ENCODE assay signal across 16 cellular contexts in the genomic region with DNA sequence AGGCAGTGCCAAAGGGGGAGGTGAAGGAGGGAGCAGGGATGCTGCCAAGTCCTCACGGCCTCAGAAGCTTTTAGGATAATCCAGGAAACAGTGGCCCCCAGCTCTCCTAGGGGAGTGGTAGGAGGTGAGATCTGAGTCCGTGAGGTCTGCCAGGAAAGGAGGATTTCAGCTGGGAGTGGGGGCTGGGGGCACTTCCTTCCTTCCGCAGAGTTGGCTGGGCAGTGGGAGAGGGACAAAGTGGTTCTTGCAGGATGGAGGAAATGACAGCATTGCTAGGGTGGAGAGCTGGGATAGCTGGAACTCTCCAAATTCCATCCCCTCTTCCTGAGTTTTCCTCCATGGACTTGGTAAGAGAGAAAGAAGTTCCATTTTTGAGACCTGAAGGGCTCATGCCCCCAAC. TPM values are rescaled to one million over a fixed set of nuclear protein-coding genes. Genes with fewer than 3 reads are reported as not detected.
DNase-seq lines count a peak whose midpoint lies in the region; TF ChIP-seq lines count a peak whose summit lies in the region.
"Had no signal": no experiment of that assay in that cellular context is flagged by ENCODE, and none has a peak within 500 bp of the region (broad histone marks: within the 10 kb centered on the region; RNA-seq: fewer than 3 reads in every experiment).

No MANE protein-coding gene starts in this region.

- no peak overlapping the region for H3K9ac ChIP-seq in GM23248
- H3K9ac ChIP-seq: KMS-11 had no signal

- H3K27me3 ChIP-seq in GM23248 (replicated peaks; ENCODE audit: insufficient read depth) (peaks cover 39% of the 10 kb centered on the region), osteoblast (ENCODE audit: insufficient read depth, low read length) (peaks cover 56% of the 10 kb centered on the region), hepatocyte (peaks cover 53% of the 10 kb centered on the region)

- no peak for DNase-seq in GM23248
- peak; percentile 39 for DNase-seq in UCSD-AML1 (lab: John Stamatoyannopoulos, UW; ENCODE audit: unreplicated experiment)
- peak; percentile 41 for DNase-seq in fibroblast of pulmonary artery (ENCODE audit: low read depth)
- DNase-seq in osteoblast (ENCODE audit: insufficient read length, low spot score, missing footprints) = peak; percentile 62
- no peak for DNase-seq in SK-N-DZ (ENCODE audit: low spot score)
- no peak for DNase-seq in mucosa of gallbladder (ENCODE audit: low spot score)
- no peak for DNase-seq in hepatocyte (ENCODE audit: low spot score)
- DNase-seq: ACHN; C1 segment of cervical spinal cord; CD8-positive, alpha-beta memory T cell; DMS53; MV-4-11; NCI-H187; NCI-H526 had no signal

- no peaks in the 10 kb centered on the region for H3K9me2 ChIP-seq in GM23248 (ENCODE audit: insufficient read depth)
- H3K9me2 ChIP-seq in hepatocyte (replicated peaks; ENCODE audit: insufficient read depth) = no peaks in the 10 kb centered on the region

- peaks cover 4% of the 10 kb centered on the region; the same call in 1 of the 2 replicates for H3K4me1 ChIP-seq in GM23248 (ENCODE audit: insufficient read depth)
- H3K4me1 ChIP-seq in osteoblast (ENCODE audit: insufficient read depth, low read length) = peaks cover 7% of the 10 kb centered on the region
- H3K4me1 ChIP-seq in hepatocyte (ENCODE audit: insufficient read depth) = peaks cover 5% of the 10 kb centered on the region

- no peak for TF ChIP-seq CTCF in fibroblast of pulmonary artery (IDR thresholded peaks at IDR 0.05; ENCODE audit: low read length, missing control alignments)
- TF ChIP-seq CTCF in osteoblast (IDR thresholded peaks at IDR 0.05; ENCODE audit: extremely low read depth, low read depth, low read length) = no peak
- no peak for TF ChIP-seq CTCF in hepatocyte (IDR thresholded peaks at IDR 0.05; ENCODE audit: poor library complexity)

- H3F3A ChIP-seq in GM23248 (ENCODE audit: insufficient read depth) = no peaks in the 10 kb centered on the region

- H3K79me2 ChIP-seq in GM23248 (ENCODE audit: insufficient read depth) (no peaks in the 10 kb centered on the region), osteoblast (ENCODE audit: insufficient read depth, low read length) (no peaks in the 10 kb centered on the region), hepatocyte (no peaks in the 10 kb centered on the region)

- H4K20me1 ChIP-seq in GM23248 (ENCODE audit: insufficient read depth) = no peaks in the 10 kb centered on the region
- H4K20me1 ChIP-seq in osteoblast (ENCODE audit: insufficient read depth, low read length) = no peaks in the 10 kb centered on the region
- H4K20me1 ChIP-seq in hepatocyte (ENCODE audit: insufficient read depth, poor library complexity, severe bottlenecking) = no peaks in the 10 kb centered on the region

- H3K27ac ChIP-seq in GM23248 (no peak overlapping the region), osteoblast (ENCODE audit: low read depth, low read length) (no peak overlapping the region), hepatocyte (no peak overlapping the region)
- H3K27ac ChIP-seq: KMS-11, SK-N-MC had no signal

- in situ Hi-C loops in GM23248 (cut with MboI) = no loop called here

- no peaks in the 10 kb centered on the region for H3K36me3 ChIP-seq in GM23248 (ENCODE audit: low read depth)
- no peaks in the 10 kb centered on the region for H3K36me3 ChIP-seq in osteoblast (ENCODE audit: insufficient read depth, low read length)
- no peaks in the 10 kb centered on the region for H3K36me3 ChIP-seq in hepatocyte (replicated peaks; ENCODE audit: insufficient read depth, low read depth)

- 27 to 33% methylated on average over 3 of the region's 3 CpGs for WGBS in GM23248 (ENCODE audit: low coverage in 1 of 2, low lambda C conversion rate in 2 of 2, missing lambda C conversion rate in 2 of 2), 2 experiments
- WGBS in hepatocyte (ENCODE audit: low lambda C conversion rate, missing lambda C conversion rate) = 37% methylated on average over 3 of the region's 3 CpGs

- H3K9me3 ChIP-seq in GM23248 (ENCODE audit: low read depth) (no peaks in the 10 kb centered on the region), osteoblast (ENCODE audit: low read depth, low read length) (no peaks in the 10 kb centered on the region), hepatocyte (ENCODE audit: low read depth) (no peaks in the 10 kb centered on the region)

- H3K4me2 ChIP-seq in GM23248 (ENCODE audit: unreplicated experiment) = no peak overlapping the region
- no peak overlapping the region for H3K4me2 ChIP-seq in osteoblast (ENCODE audit: insufficient read depth, low read length)
- H3K4me2 ChIP-seq in hepatocyte = no peak overlapping the region
- H3K4me2 ChIP-seq: KMS-11 had no signal

- H3K4me3 ChIP-seq in GM23248 (no peak overlapping the region), fibroblast of pulmonary artery (replicated peaks; ENCODE audit: low read depth, low read length) (no peak overlapping the region), osteoblast (ENCODE audit: insufficient read depth, low read length) (no peak overlapping the region), hepatocyte (no peak overlapping the region)
- H3K4me3 ChIP-seq: SK-N-MC had no signal

- H2AFZ ChIP-seq in GM23248 = peak overlapping the region; percentile 24; the same call in 1 of the 2 replicates
- H2AFZ ChIP-seq in osteoblast (ENCODE audit: low read length) = no peak overlapping the region
- H2AFZ ChIP-seq in hepatocyte = no peak overlapping the region

RNA-seq across cellular contexts. Expression of gene SP6, which starts 4.8 kb away (rescaled TPM):
- total RNA-seq in GM23248 (2014; rRNA removed; shearing (Covaris generic)) = not detected in 2 replicates
- polyA plus RNA-seq in GM23248 (2016; fragmentation: Nextera tagmentation; extraction: Ambion mirVana) (not detected in 2 replicates), hepatocyte (1.3 and 1.7 TPM in 2 replicates)
- total RNA-seq in osteoblast (under 0.01 TPM in 2 replicates), mucosa of gallbladder (0.14 TPM), hepatocyte (0.80 and 1.3 TPM in 2 replicates)
- polyA plus RNA-seq in SK-N-DZ (2014; cell fraction: cytosol; rRNA removed) = 0.03 TPM in 1 of 2 replicates, not detected in the other
- 0.25 TPM in 1 of 2 replicates, not detected in the other for polyA plus RNA-seq in SK-N-DZ (2014; cell fraction: nucleus; rRNA removed)

RNA-seq across cellular contexts. Expression of gene SCRN2, which starts 14.7 kb away (rescaled TPM):
- total RNA-seq in GM23248 (2014; rRNA removed; shearing (Covaris generic)) = 36.3 and 41.2 TPM in 2 replicates
- polyA plus RNA-seq in GM23248 (2016; fragmentation: Nextera tagmentation; extraction: Ambion mirVana) = 38.6 and 39.5 TPM in 2 replicates
- 41.0 and 42.7 TPM in 2 replicates for total RNA-seq in osteoblast
- polyA plus RNA-seq in SK-N-DZ (2014; cell fraction: cytosol; rRNA removed) = 49.6 and 54.0 TPM in 2 replicates
- 255 and 271 TPM in 2 replicates for polyA plus RNA-seq in SK-N-DZ (2014; cell fraction: nucleus; rRNA removed)
- 35.4 TPM for total RNA-seq in mucosa of gallbladder
- 20.4 and 35.3 TPM in 2 replicates for total RNA-seq in hepatocyte
- polyA plus RNA-seq in hepatocyte = 59.8 and 79.0 TPM in 2 replicates

RNA-seq across cellular contexts. Expression of gene LRRC46, which starts 24.3 kb away (rescaled TPM):
- total RNA-seq in GM23248 (2014; rRNA removed; shearing (Covaris generic)) = not detected in 2 replicates
- 0.82 and 0.95 TPM in 2 replicates for polyA plus RNA-seq in GM23248 (2016; fragmentation: Nextera tagmentation; extraction: Ambion mirVana)
- not detected in 2 replicates for total RNA-seq in osteoblast
- polyA plus RNA-seq in SK-N-DZ (2014; cell fraction: cytosol; rRNA removed) = 0.34 TPM in 1 of 2 replicates, not detected in the other
- 0.79 and 1.8 TPM in 2 replicates for polyA plus RNA-seq in SK-N-DZ (2014; cell fraction: nucleus; rRNA removed)
- 1.1 TPM for total RNA-seq in mucosa of gallbladder
- not detected in 2 replicates for total RNA-seq in hepatocyte
- polyA plus RNA-seq in hepatocyte = 0.78 and 0.83 TPM in 2 replicates

RNA-seq across cellular contexts. Expression of gene MRPL10, which starts 24.4 kb away (rescaled TPM):
- 24.8 and 37.3 TPM in 2 replicates for total RNA-seq in GM23248 (2014; rRNA removed; shearing (Covaris generic))
- polyA plus RNA-seq in GM23248 (2016; fragmentation: Nextera tagmentation; extraction: Ambion mirVana) (30.6 and 35.1 TPM in 2 replicates), hepatocyte (33.7 and 34.7 TPM in 2 replicates)
- total RNA-seq in osteoblast (32.7 and 35.8 TPM in 2 replicates), mucosa of gallbladder (38.9 TPM), hepatocyte (30.7 and 38.2 TPM in 2 replicates)
- 105 and 111 TPM in 2 replicates for polyA plus RNA-seq in SK-N-DZ (2014; cell fraction: cytosol; rRNA removed)
- 41.8 and 54.8 TPM in 2 replicates for polyA plus RNA-seq in SK-N-DZ (2014; cell fraction: nucleus; rRNA removed)

RNA-seq across cellular contexts. Expression of gene OSBPL7, which starts 34.1 kb away (rescaled TPM):
- total RNA-seq in GM23248 (2014; rRNA removed; shearing (Covaris generic)) = 2.5 and 5.0 TPM in 2 replicates
- polyA plus RNA-seq in GM23248 (2016; fragmentation: Nextera tagmentation; extraction: Ambion mirVana) (1.4 and 2.0 TPM in 2 replicates), hepatocyte (9.3 and 9.8 TPM in 2 replicates)
- total RNA-seq in osteoblast (8.0 and 8.3 TPM in 2 replicates), mucosa of gallbladder (39.3 TPM), hepatocyte (3.9 and 6.2 TPM in 2 replicates)
- 6.6 and 9.5 TPM in 2 replicates for polyA plus RNA-seq in SK-N-DZ (2014; cell fraction: cytosol; rRNA removed)
- polyA plus RNA-seq in SK-N-DZ (2014; cell fraction: nucleus; rRNA removed) = 80.3 and 121 TPM in 2 replicates

Comparison
In these comparisons a context has a peak if more than half of its experiments do, and no peak if none do; other contexts are left out.
1. DNase-seq: peak in UCSD-AML1 (single experiment), fibroblast of pulmonary artery (single experiment) and osteoblast (single experiment); none in GM23248 (single experiment), SK-N-DZ (single experiment), mucosa of gallbladder (single experiment) and hepatocyte (single experiment).